Comparison of ENCODE assay signal across 2 cellular contexts in genomic region chr16:47492428-47493357, GRCh38.
TF ChIP-seq lines count a peak whose summit lies in the region.

No MANE protein-coding gene starts in this region.

TF ChIP-seq in HEK293, 187 proteins besides CTCF, POLR2A, EP300 and RAD21:
- TF ChIP-seq WT1 (tag by site-specific recombination; IDR thresholded peaks at IDR 0.05): no peak
- no peak for TF ChIP-seq ZNF146 (tag by site-specific recombination; IDR thresholded peaks at IDR 0.05)
- TF ChIP-seq SCRT1 (tag by site-specific recombination; IDR thresholded peaks at IDR 0.05; ENCODE audit: borderline replicate concordance): no peak
- TF ChIP-seq ZNF513 (tag by site-specific recombination; IDR thresholded peaks at IDR 0.05): no peak
- TF ChIP-seq TRIM28 (IDR thresholded peaks at IDR 0.05; ENCODE audit: borderline replicate concordance, low read length): 0 out of 2 replicates have a peak, but pooled peaks have one; percentile 26
- TF ChIP-seq ZNF16 (tag by site-specific recombination; IDR thresholded peaks at IDR 0.05; ENCODE audit: low read depth): no peak
- no peak for TF ChIP-seq ZSCAN5A (tag by site-specific recombination; IDR thresholded peaks at IDR 0.05)
- no peak for TF ChIP-seq ZNF248 (tag by site-specific recombination; IDR thresholded peaks at IDR 0.05)

TF ChIP-seq in H1, 55 proteins besides CTCF, POLR2A, EP300 and RAD21:
- TF ChIP-seq EZH2 (IDR thresholded peaks at IDR 0.05; ENCODE audit: low read depth, low read length, severe bottlenecking): no peak
- TF ChIP-seq EGR1 (IDR thresholded peaks at IDR 0.05; ENCODE audit: borderline replicate concordance, low read depth, low read length): no peak
- TF ChIP-seq NANOG (IDR thresholded peaks at IDR 0.05; ENCODE audit: insufficient read depth, low read depth, low read length, poor library complexity, severe bottlenecking): no peak
- no peak for TF ChIP-seq ASH2L (IDR thresholded peaks at IDR 0.05; ENCODE audit: low read length)
- no peak for TF ChIP-seq SIRT6 (IDR thresholded peaks at IDR 0.05; ENCODE audit: low read length)
- no peak for TF ChIP-seq E2F6 (IDR thresholded peaks at IDR 0.05)
- TF ChIP-seq CBX5 (IDR thresholded peaks at IDR 0.05; ENCODE audit: low read depth, low read length): no peak
- TF ChIP-seq CEBPB (IDR thresholded peaks at IDR 0.05; ENCODE audit: low read depth, low read length): no peak
- TF ChIP-seq BACH1 (IDR thresholded peaks at IDR 0.05; ENCODE audit: low read length): no peak
- TF ChIP-seq SIN3A (conservative IDR thresholded peaks at IDR 0.05 in 1 of 2, IDR thresholded peaks at IDR 0.05 in 1 of 2; ENCODE audit: low read depth in 1 of 2, low read length in 2 of 2): no peak
- TF ChIP-seq MAFK (IDR thresholded peaks at IDR 0.05; ENCODE audit: low read depth, low read length): no peak
- no peak for TF ChIP-seq ZNF274 (IDR thresholded peaks at IDR 0.05; ENCODE audit: borderline replicate concordance, extremely low read depth, low read length)
- no peak for TF ChIP-seq POLR2AphosphoS5 (IDR thresholded peaks at IDR 0.05; ENCODE audit: low read depth, low read length)
